ENCODE assay signal across 9 cellular contexts in genomic region chr6:63274795-63275430, GRCh38. TPM values are rescaled to one million over a fixed set of nuclear protein-coding genes. Genes with fewer than 3 reads are reported as not detected.
"Had no signal": no experiment of that assay in that cellular context is flagged by ENCODE, and none has a peak within 500 bp of the region (broad histone marks: within the 10 kb centered on the region; RNA-seq: fewer than 3 reads in every experiment).

No MANE protein-coding gene starts in this region.

RNA-seq across cellular contexts. Expression of gene LGSN, which starts 44.9 kb away (rescaled TPM):
- total RNA-seq: PC-3, PC-9, Peyer's patch, Right ventricle myocardium inferior, Right ventricle myocardium superior, RPMI7951, SJCRH30, SJSA1 had no signal
- polyA plus RNA-seq: SK-N-SH had no signal
